ENCODE assay signal across 28 cellular contexts in the genomic region with DNA sequence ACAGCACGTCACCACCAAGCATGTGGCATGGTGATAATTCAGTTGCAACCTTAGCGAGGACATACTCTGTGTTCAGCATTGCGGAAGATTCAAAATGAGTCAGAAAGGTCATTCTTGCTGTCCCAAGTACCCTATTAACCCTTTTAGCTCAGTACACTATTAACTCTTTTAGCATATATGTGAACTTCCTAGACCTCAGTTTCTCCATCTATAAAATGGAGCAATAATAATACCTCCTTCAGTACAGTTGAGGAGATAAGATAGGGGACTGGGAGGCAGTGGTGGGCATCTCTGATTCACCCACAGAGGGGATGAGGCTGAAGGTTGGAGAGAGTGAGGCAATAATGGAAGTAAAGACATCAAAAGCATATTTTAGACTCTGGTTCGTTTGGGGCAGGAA.
"Had no signal": no experiment of that assay in that cellular context is flagged by ENCODE, and none has a peak within 500 bp of the region (broad histone marks: within the 10 kb centered on the region; RNA-seq: fewer than 3 reads in every experiment).

No MANE protein-coding gene starts in this region.

- H3K36me3 ChIP-seq: colonic mucosa, esophagus muscularis mucosa, esophagus squamous epithelium, gastrocnemius medialis, gastroesophageal sphincter, heart left ventricle, heart right ventricle had no signal

- H3K9me3 Mint-ChIP-seq: effector memory CD8-positive, alpha-beta T cell had no signal

- H3K27ac ChIP-seq: colonic mucosa, coronary artery, dorsolateral prefrontal cortex, epithelial cell of prostate, esophagus muscularis mucosa, esophagus squamous epithelium, foreskin keratinocyte, gastrocnemius medialis, gastroesophageal sphincter, heart left ventricle, heart right ventricle had no signal

- H3K9me3 ChIP-seq: colonic mucosa, esophagus muscularis mucosa, esophagus squamous epithelium, gastrocnemius medialis, gastroesophageal sphincter, heart left ventricle, heart right ventricle had no signal

- H3K4me3 ChIP-seq: colonic mucosa, coronary artery, dorsolateral prefrontal cortex, esophagus muscularis mucosa, esophagus squamous epithelium, gastrocnemius medialis, gastroesophageal sphincter, heart left ventricle, heart right ventricle had no signal

- H3K4me1 ChIP-seq: colonic mucosa, esophagus muscularis mucosa, esophagus squamous epithelium, foreskin keratinocyte, gastrocnemius medialis, gastroesophageal sphincter, heart left ventricle, heart right ventricle had no signal

- FAIRE-seq: colon, endometrium, endothelial cell of umbilical vein, frontal cortex had no signal

- ATAC-seq: effector memory CD8-positive, alpha-beta T cell; esophagus mucosa; foreskin keratinocyte; gastrocnemius medialis; gastroesophageal sphincter; heart left ventricle; heart right ventricle had no signal

- H3K27me3 Mint-ChIP-seq: dendritic cell treated with granulocyte-macrophage colony-stimulating factor and Interleukin-4, amounts not matched to agents 40 ng/mL and 50 ng/mL, for 4 days; effector memory CD8-positive, alpha-beta T cell had no signal

- H3K4me3 Mint-ChIP-seq: dendritic cell treated with granulocyte-macrophage colony-stimulating factor and Interleukin-4, amounts not matched to agents 40 ng/mL and 50 ng/mL, for 4 days; effector memory CD8-positive, alpha-beta T cell; endodermal cell had no signal

- H3K27ac Mint-ChIP-seq: dendritic cell treated with granulocyte-macrophage colony-stimulating factor and Interleukin-4, amounts not matched to agents 40 ng/mL and 50 ng/mL, for 4 days; effector memory CD8-positive, alpha-beta T cell; endodermal cell had no signal

- DNase-seq: colonic mucosa; cortex of kidney; dermis blood vessel endothelial cell; dorsolateral prefrontal cortex; effector CD4-positive, alpha-beta T cell; effector CD8-positive, alpha-beta T cell; effector memory CD4-positive, alpha-beta T cell; effector memory CD8-positive, alpha-beta T cell; endodermal cell; erythroblast; esophagus squamous epithelium; foreskin fibroblast; foreskin keratinocyte; foreskin melanocyte; gastrocnemius medialis; glutamatergic neuron; heart left ventricle; heart right ventricle had no signal

- H3K27me3 ChIP-seq: colonic mucosa, dorsolateral prefrontal cortex, esophagus muscularis mucosa, esophagus squamous epithelium, foreskin keratinocyte, gastrocnemius medialis, gastroesophageal sphincter, heart left ventricle, heart right ventricle had no signal

- H3K4me1 Mint-ChIP-seq: endodermal cell had no signal
